Comparison of ENCODE assay signal across 21 cellular contexts in the genomic region with DNA sequence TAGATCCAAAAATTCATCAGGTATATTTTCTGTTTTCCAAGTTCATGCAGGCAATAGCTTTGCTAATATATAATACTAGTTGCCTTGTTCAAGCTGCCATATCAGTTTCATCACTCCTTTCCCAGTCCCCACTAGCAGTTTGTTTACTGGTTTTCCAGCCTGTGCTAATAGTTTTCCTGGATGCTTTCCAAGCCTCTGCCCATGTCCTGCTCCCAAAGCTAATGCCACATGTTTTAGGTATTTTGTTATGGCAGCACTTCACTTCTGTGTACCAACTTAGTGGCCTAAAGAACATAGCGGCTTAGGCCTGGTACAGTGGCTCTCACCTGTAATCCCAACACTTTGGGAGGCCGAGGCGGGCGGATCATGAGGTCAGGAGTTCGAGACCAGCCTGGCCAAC. TPM values are rescaled to one million over a fixed set of nuclear protein-coding genes. Genes with fewer than 3 reads are reported as not detected.
DNase-seq lines count a peak whose midpoint lies in the region; ATAC-seq and TF ChIP-seq lines count a peak whose summit lies in the region.
"Had no signal": no experiment of that assay in that cellular context is flagged by ENCODE, and none has a peak within 500 bp of the region (broad histone marks: within the 10 kb centered on the region; RNA-seq: fewer than 3 reads in every experiment).

No MANE protein-coding gene starts in this region.

- no peak for TF ChIP-seq CTCF in fibroblast of mammary gland (conservative IDR thresholded peaks at IDR 0.05; ENCODE audit: control insufficient read depth, insufficient read depth, low read depth, low read length)
- no peak for TF ChIP-seq CTCF in nephron progenitor cell (IDR thresholded peaks at IDR 0.05)

- H3K4me1 ChIP-seq in right cardiac atrium (ENCODE audit: control insufficient read depth, insufficient read depth, low read length): peaks cover 2% of the 10 kb centered on the region
- H3K4me1 ChIP-seq: Caco-2 had no signal

- H3K4me3 ChIP-seq in right cardiac atrium (ENCODE audit: low read length): no peak overlapping the region
- no peak overlapping the region for H3K4me3 ChIP-seq in fibroblast of mammary gland (ENCODE audit: control insufficient read depth, low read depth, low read length)
- H3K4me3 ChIP-seq: MG63, SK-N-MC had no signal

- H3K27ac ChIP-seq in right cardiac atrium (ENCODE audit: low read length): no peak overlapping the region
- H3K27ac ChIP-seq: HL-60, KMS-11, SK-N-MC had no signal

- DNase-seq in Right ventricle myocardium superior (no peak), right cardiac atrium (no peak), LHCN-M2 (ENCODE audit: low read depth) (peak; percentile 22), fibroblast of mammary gland (ENCODE audit: low read depth) (peak; percentile 5), nephron progenitor cell (no peak)
- no peak for DNase-seq in stimulated activated naive B cell treated with anti-CD40 and anti-IgM and Interleukin-4, amounts not matched to agents 10 μg/mL and 1 μg/mL and 100 μg/mL, for 72 hours
- no peak for DNase-seq in activated CD4-positive, alpha-beta T cell treated with anti-CD3 and anti-CD28 coated beads, Interleukin-2, amount 10 ng/mL, durations not matched to agents 7 days and 5 days
- DNase-seq: Caco-2; CD4-positive, alpha-beta T cell; DMS53; H7; MG63; NCI-H1048; NCI-H1436 treated with DMSO at 0.1 percent for 48 hours; NCI-H2029; NCI-H446; NCI-H526 treated with DMSO at 0.1 percent for 48 hours had no signal

- ATAC-seq in Right ventricle myocardium superior (ENCODE audit: poor library complexity) (peak; percentile 11), right cardiac atrium (no peak)
- no peak for ATAC-seq in stimulated activated naive B cell treated with anti-CD40 and anti-IgM and Interleukin-4, amounts not matched to agents 10 μg/mL and 1 μg/mL and 100 μg/mL, for 72 hours (replicated peaks)
- ATAC-seq: Panc1 had no signal

- CTCF ChIA-PET in activated CD4-positive, alpha-beta T cell treated with anti-CD3 and anti-CD28 coated beads, Interleukin-2, amount 10 ng/mL, durations not matched to agents 7 days and 5 days (lab: Charles Lee): interaction anchor here (1.1 kb wide), 1 partner anchor 10 kb away, joined by 3 read pairs; no protein-coding TSS in a partner anchor

- no peaks in the 10 kb centered on the region for H3K27me3 Mint-ChIP-seq in stimulated activated naive B cell treated with anti-CD40 and anti-IgM and Interleukin-4, amounts not matched to agents 10 μg/mL and 1 μg/mL and 100 μg/mL, for 72 hours
- peaks cover 6% of the 10 kb centered on the region for H3K27me3 Mint-ChIP-seq in nephron progenitor cell (ENCODE audit: low read depth, poor library complexity)
- H3K27me3 Mint-ChIP-seq in activated CD4-positive, alpha-beta T cell treated with anti-CD3 and anti-CD28 coated beads, Interleukin-2, amount 10 ng/mL, durations not matched to agents 7 days and 5 days: no peaks in the 10 kb centered on the region
- H3K27me3 Mint-ChIP-seq: CD4-positive, alpha-beta T cell had no signal

- no peaks in the 10 kb centered on the region for H3K27me3 ChIP-seq in right cardiac atrium (ENCODE audit: control insufficient read depth, insufficient read depth)
- H3K27me3 ChIP-seq: MG63 had no signal

- H3K9me3 ChIP-seq in right cardiac atrium (ENCODE audit: control insufficient read depth, low read length): no peaks in the 10 kb centered on the region

- intact Hi-C loops in Right ventricle myocardium superior (cut with DNase I): no loop called here
- intact Hi-C loops in right cardiac atrium (cut with DNase I): no loop called here

- peaks cover 51 to 67% of the 10 kb centered on the region in 2 donors for H3K36me3 Mint-ChIP-seq in stimulated activated naive B cell treated with anti-CD40 and anti-IgM and Interleukin-4, amounts not matched to agents 10 μg/mL and 1 μg/mL and 100 μg/mL, for 72 hours
- H3K36me3 Mint-ChIP-seq in nephron progenitor cell (ENCODE audit: low read depth): peaks cover 95% of the 10 kb centered on the region
- peaks cover 73% of the 10 kb centered on the region for H3K36me3 Mint-ChIP-seq in activated CD4-positive, alpha-beta T cell treated with anti-CD3 and anti-CD28 coated beads, Interleukin-2, amount 10 ng/mL, durations not matched to agents 7 days and 5 days (ENCODE audit: low read depth)

- POLR2A ChIA-PET in activated CD4-positive, alpha-beta T cell treated with anti-CD3 and anti-CD28 coated beads, Interleukin-2, amount 10 ng/mL, durations not matched to agents 7 days and 5 days (lab: Charles Lee): no interaction called here

- no peak overlapping the region for H3K4me3 Mint-ChIP-seq in stimulated activated naive B cell treated with anti-CD40 and anti-IgM and Interleukin-4, amounts not matched to agents 10 μg/mL and 1 μg/mL and 100 μg/mL, for 72 hours
- no peak overlapping the region for H3K4me3 Mint-ChIP-seq in nephron progenitor cell
- H3K4me3 Mint-ChIP-seq in activated CD4-positive, alpha-beta T cell treated with anti-CD3 and anti-CD28 coated beads, Interleukin-2, amount 10 ng/mL, durations not matched to agents 7 days and 5 days: no peak overlapping the region
- H3K4me3 Mint-ChIP-seq: CD4-positive, alpha-beta T cell had no signal

- WGBS in right cardiac atrium: 96% methylated on average over 5 of the region's 5 CpGs

- peak overlapping the region; percentile 25 for H3K27ac Mint-ChIP-seq in stimulated activated naive B cell treated with anti-CD40 and anti-IgM and Interleukin-4, amounts not matched to agents 10 μg/mL and 1 μg/mL and 100 μg/mL, for 72 hours
- no peak overlapping the region for H3K27ac Mint-ChIP-seq in nephron progenitor cell
- no peak overlapping the region for H3K27ac Mint-ChIP-seq in activated CD4-positive, alpha-beta T cell treated with anti-CD3 and anti-CD28 coated beads, Interleukin-2, amount 10 ng/mL, durations not matched to agents 7 days and 5 days
- H3K27ac Mint-ChIP-seq: CD4-positive, alpha-beta T cell had no signal

- H3K9me3 Mint-ChIP-seq in stimulated activated naive B cell treated with anti-CD40 and anti-IgM and Interleukin-4, amounts not matched to agents 10 μg/mL and 1 μg/mL and 100 μg/mL, for 72 hours: no peaks in the 10 kb centered on the region
- H3K9me3 Mint-ChIP-seq in nephron progenitor cell: peaks cover 49% of the 10 kb centered on the region
- H3K9me3 Mint-ChIP-seq in activated CD4-positive, alpha-beta T cell treated with anti-CD3 and anti-CD28 coated beads, Interleukin-2, amount 10 ng/mL, durations not matched to agents 7 days and 5 days: peaks cover 24% of the 10 kb centered on the region
- H3K9me3 Mint-ChIP-seq: CD4-positive, alpha-beta T cell had no signal

- H3K4me1 Mint-ChIP-seq in stimulated activated naive B cell treated with anti-CD40 and anti-IgM and Interleukin-4, amounts not matched to agents 10 μg/mL and 1 μg/mL and 100 μg/mL, for 72 hours: peaks cover 3 to 6% of the 10 kb centered on the region in 2 donors
- no peaks in the 10 kb centered on the region for H3K4me1 Mint-ChIP-seq in nephron progenitor cell
- H3K4me1 Mint-ChIP-seq in activated CD4-positive, alpha-beta T cell treated with anti-CD3 and anti-CD28 coated beads, Interleukin-2, amount 10 ng/mL, durations not matched to agents 7 days and 5 days: peaks cover 2% of the 10 kb centered on the region

RNA-seq across cellular contexts. Expression of a gene that starts 28.1 kb away (rescaled TPM):
- total RNA-seq in Right ventricle myocardium superior: 7.2 TPM
- total RNA-seq in right cardiac atrium: 1 to 10 TPM; 5.4 to 7.9 (median 6.9) TPM
- polyA plus RNA-seq in right cardiac atrium: 4.2 TPM
- total RNA-seq in LHCN-M2 (2014; rRNA removed): 4.4 and 5.7 TPM in 2 replicates
- polyA plus RNA-seq in LHCN-M2 (2012): 1.7 TPM
- total RNA-seq in activated CD4-positive, alpha-beta T cell treated with anti-CD3 and anti-CD28 coated beads, Interleukin-2, amount 10 ng/mL, durations not matched to agents 7 days and 5 days: 1 to 10 TPM; 7.8 to 8.8 TPM

Comparison
In these comparisons a context has a peak if more than half of its experiments do, and no peak if none do; other contexts are left out.
1. DNase-seq: peak in LHCN-M2 (single experiment) and fibroblast of mammary gland (single experiment); none in Right ventricle myocardium superior (single experiment), right cardiac atrium (0 of 3), stimulated activated naive B cell treated with anti-CD40 and anti-IgM and Interleukin-4, amounts not matched to agents 10 μg/mL and 1 μg/mL and 100 μg/mL, for 72 hours (single experiment), nephron progenitor cell (single experiment) and activated CD4-positive, alpha-beta T cell treated with anti-CD3 and anti-CD28 coated beads, Interleukin-2, amount 10 ng/mL, durations not matched to agents 7 days and 5 days (single experiment).